ENCODE assay signal across 8 cellular contexts in the genomic region with DNA sequence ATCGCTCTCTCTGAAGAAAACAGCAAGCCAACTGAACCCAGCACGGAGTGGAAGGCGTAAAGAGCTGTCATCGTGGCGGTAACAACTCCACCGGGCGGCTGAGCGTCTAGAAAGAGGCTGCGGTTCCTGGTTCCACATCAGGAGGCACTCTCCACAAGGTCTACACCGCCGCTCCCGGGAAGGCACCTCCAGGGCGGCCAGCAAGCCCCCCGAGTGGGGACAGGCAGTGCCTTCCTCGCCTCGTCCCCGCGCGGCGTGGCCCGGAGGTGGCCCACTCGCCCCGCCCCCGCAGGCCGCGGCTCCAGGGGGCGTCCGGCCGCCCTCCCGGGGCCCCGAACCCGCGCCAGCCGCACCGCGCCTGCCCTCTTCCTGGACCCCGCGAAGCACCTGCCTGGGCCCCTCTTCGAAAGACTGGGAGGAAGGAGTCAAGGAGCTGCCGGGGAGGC. TPM values are rescaled to one million over a fixed set of nuclear protein-coding genes. Genes with fewer than 3 reads are reported as not detected.
DNase-seq lines count a peak whose midpoint lies in the region; ATAC-seq, FAIRE-seq and TF ChIP-seq lines count a peak whose summit lies in the region.

No MANE protein-coding gene starts in this region.

- ATAC-seq in GM21526 (IDR thresholded peaks at IDR 0.05; ENCODE audit: low FRiP score, unreplicated experiment), result peak; percentile 39

- peak; percentile 33 for DNase-seq in HuH-7.5 (ENCODE audit: low spot score)
- peak; percentile 47 for DNase-seq in dedifferentiated amniotic fluid mesenchymal stem cell (ENCODE audit: extremely low spot score)
- peak; percentile 47 to 52 for DNase-seq in lung microvascular endothelial cell (ENCODE audit: low read depth in 2 of 2)
- DNase-seq in stimulated activated CD8-positive, alpha-beta memory T cell treated with anti-CD3 and anti-CD28 coated beads, Interleukin-15, amount 100 ng/mL, for 1 hour (ENCODE audit: low read depth), result peak; percentile 10
- no peak for DNase-seq in HTR-8/SVneo (ENCODE audit: insufficient read length, low spot score)

- peak overlapping the region; percentile 97 for H3K4me3 ChIP-seq in WI38 (ENCODE audit: low read depth, low read length)

- peak overlapping the region; percentile 94 for H3K9ac ChIP-seq in ES-I3 (ENCODE audit: low read depth, low read length)

- no peak for TF ChIP-seq CTCF in WI38 (IDR thresholded peaks at IDR 0.05; ENCODE audit: low read depth, low read length)

- no peaks in the 10 kb centered on the region for H3K36me3 ChIP-seq in ES-I3 (ENCODE audit: insufficient read depth, low read length)

- FAIRE-seq in HTR-8/SVneo (lab: Jason Lieb, UNC), result no peak

- no peaks in the 10 kb centered on the region for H3K4me1 ChIP-seq in ES-I3 (ENCODE audit: insufficient read depth, low read length)

- no peaks in the 10 kb centered on the region for H3K9me3 ChIP-seq in ES-I3 (ENCODE audit: control insufficient read depth, insufficient read depth, low read length)

RNA-seq across cellular contexts. Expression of a gene that starts 0.7 kb away (rescaled TPM):
- total RNA-seq in lung microvascular endothelial cell, result 6.3 and 7.9 TPM in 2 replicates
